ENCODE assay signal across 13 cellular contexts in the genomic region with DNA sequence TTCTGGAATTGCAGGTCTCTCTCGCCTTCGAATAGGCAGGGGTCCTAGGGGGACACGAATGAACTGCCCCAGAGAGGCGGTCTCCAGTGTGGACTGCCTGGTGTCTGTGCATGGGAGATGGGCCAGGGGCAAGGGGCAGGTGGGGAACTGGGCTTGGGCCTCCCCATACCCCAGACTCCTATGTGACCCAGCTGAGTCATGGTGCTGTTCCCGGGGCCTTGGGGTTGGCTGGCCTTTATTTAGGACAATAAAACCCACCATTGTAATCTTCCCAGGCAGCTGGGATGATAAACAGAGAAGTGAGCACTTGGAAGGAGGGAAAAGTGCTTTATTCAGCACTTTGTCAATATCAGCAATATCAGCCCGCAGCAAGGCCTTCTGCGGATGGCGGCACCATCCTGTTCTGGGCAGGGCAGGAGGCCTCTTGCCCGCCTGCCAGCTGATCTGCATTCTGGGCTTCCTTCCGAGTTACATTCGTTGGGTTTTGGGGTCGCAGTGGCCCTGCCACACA.
DNase-seq lines count a peak whose midpoint lies in the region; ATAC-seq, FAIRE-seq and TF ChIP-seq lines count a peak whose summit lies in the region.
"Had no signal": no experiment of that assay in that cellular context is flagged by ENCODE, and none has a peak within 500 bp of the region (broad histone marks: within the 10 kb centered on the region; RNA-seq: fewer than 3 reads in every experiment).

No MANE protein-coding gene starts in this region.

- H3K9me3 Mint-ChIP-seq in GM23338 (no peaks in the 10 kb centered on the region; the same call in 2 of the 3 replicates), astrocyte (ENCODE audit: unreplicated experiment) (no peaks in the 10 kb centered on the region)
- H3K9me3 Mint-ChIP-seq in activated CD4-positive, alpha-beta T cell treated with anti-CD3 and anti-CD28 coated beads for 36 hours (ENCODE audit: low read depth): no peaks in the 10 kb centered on the region
- H3K9me3 Mint-ChIP-seq: activated T-cell treated with anti-CD3 and anti-CD28 coated beads, Interleukin-2, amount 50 U/mL, for 72 hours had no signal

- H3K36me3 ChIP-seq in GM23338 (ENCODE audit: insufficient read depth) (no peaks in the 10 kb centered on the region), astrocyte (ENCODE audit: insufficient read depth, low read length) (no peaks in the 10 kb centered on the region), keratinocyte (ENCODE audit: control insufficient read depth in 2 of 2, extremely low read depth in 1 of 2, insufficient read depth in 2 of 2, low read length in 2 of 2) (peaks cover 0 to 4% of the 10 kb centered on the region in 2 experiments), rectal smooth muscle tissue (ENCODE audit: control insufficient read depth, insufficient read depth, low read length) (no peaks in the 10 kb centered on the region)
- H3K36me3 ChIP-seq: BE2C had no signal

- dilution Hi-C loops in keratinocyte (cut with MboI; ENCODE audit: extremely low pct_ligation_motif_present, low sequenced_read_pairs): no loop called here

- H3K4me3 Mint-ChIP-seq in GM23338 (no peak overlapping the region), astrocyte (ENCODE audit: unreplicated experiment) (no peak overlapping the region)
- no peak overlapping the region for H3K4me3 Mint-ChIP-seq in activated CD4-positive, alpha-beta T cell treated with anti-CD3 and anti-CD28 coated beads for 36 hours
- H3K4me3 Mint-ChIP-seq: activated T-cell treated with anti-CD3 and anti-CD28 coated beads, Interleukin-2, amount 50 U/mL, for 72 hours had no signal

- no peak overlapping the region; the same call in 1 of the 2 replicates for H3K27ac ChIP-seq in GM23338 (ENCODE audit: low read depth)
- peak overlapping the region; percentile 65 for H3K27ac ChIP-seq in astrocyte (ENCODE audit: low read depth, low read length)
- no peak overlapping the region for H3K27ac ChIP-seq in keratinocyte (ENCODE audit: control insufficient read depth, insufficient read depth, low read length)
- peak overlapping the region; percentile 42 for H3K27ac ChIP-seq in rectal smooth muscle tissue (ENCODE audit: low read depth, low read length)

- FAIRE-seq in astrocyte (lab: Jason Lieb, UNC) (no peak), keratinocyte (lab: Jason Lieb, UNC) (no peak)
- FAIRE-seq: TTC549 had no signal

- CTCF ChIA-PET in activated CD4-positive, alpha-beta T cell treated with anti-CD3 and anti-CD28 coated beads for 36 hours (lab: Charles Lee): no interaction called here

- ATAC-seq in GM23338 (no peak), GM21529 (IDR thresholded peaks at IDR 0.05; ENCODE audit: unreplicated experiment) (no peak)
- no peak for ATAC-seq in activated CD4-positive, alpha-beta T cell treated with anti-CD3 and anti-CD28 coated beads for 36 hours
- ATAC-seq: activated T-cell treated with anti-CD3 and anti-CD28 coated beads, Interleukin-2, amount 50 U/mL, for 72 hours; HCT116 had no signal

- H3K4me3 ChIP-seq in GM23338: no peak overlapping the region
- H3K4me3 ChIP-seq in astrocyte (ENCODE audit: insufficient read depth, low read depth, low read length): no peak overlapping the region
- no peak overlapping the region for H3K4me3 ChIP-seq in keratinocyte (ENCODE audit: control insufficient read depth in 2 of 3, extremely low read depth in 1 of 3, insufficient read depth in 2 of 3, low read depth in 1 of 3, low read length in 3 of 3)
- peak overlapping the region; percentile 29 for H3K4me3 ChIP-seq in rectal smooth muscle tissue (ENCODE audit: low read length)

- H3K9me3 ChIP-seq in astrocyte (ENCODE audit: insufficient read depth, low read depth, low read length) (no peaks in the 10 kb centered on the region), keratinocyte (ENCODE audit: control insufficient read depth, low read depth, low read length) (no peaks in the 10 kb centered on the region)
- H3K9me3 ChIP-seq: BE2C had no signal

- peaks cover 16% of the 10 kb centered on the region for H3K4me1 ChIP-seq in GM23338 (ENCODE audit: insufficient read depth)
- peaks cover 62% of the 10 kb centered on the region for H3K4me1 ChIP-seq in astrocyte (ENCODE audit: insufficient read depth, low read length)
- peaks cover 39% of the 10 kb centered on the region for H3K4me1 ChIP-seq in keratinocyte (ENCODE audit: control insufficient read depth, extremely low read depth, insufficient read depth, low read length)
- H3K4me1 ChIP-seq in rectal smooth muscle tissue (ENCODE audit: control insufficient read depth, insufficient read depth, low read length): peaks cover 16% of the 10 kb centered on the region
- H3K4me1 ChIP-seq: BE2C had no signal

- H3K4me2 ChIP-seq in GM23338: no peak overlapping the region
- H3K4me2 ChIP-seq in astrocyte (ENCODE audit: low read length): peak overlapping the region; percentile 66
- peak overlapping the region; percentile 77 for H3K4me2 ChIP-seq in keratinocyte (ENCODE audit: control insufficient read depth, extremely low read depth, insufficient read depth, low read depth, low read length)

- 0 out of 2 replicates have a peak, but pooled peaks cover 3% of the 10 kb centered on the region for H3K9me2 ChIP-seq in GM23338 (ENCODE audit: insufficient read depth)

- H3K27me3 ChIP-seq in GM23338 (ENCODE audit: insufficient read depth) (no peaks in the 10 kb centered on the region), astrocyte (ENCODE audit: insufficient read depth, low read length) (no peaks in the 10 kb centered on the region), keratinocyte (ENCODE audit: control insufficient read depth, extremely low read depth, insufficient read depth, low read length) (no peaks in the 10 kb centered on the region), rectal smooth muscle tissue (ENCODE audit: control insufficient read depth, insufficient read depth, low read length) (no peaks in the 10 kb centered on the region)
- H3K27me3 ChIP-seq: BE2C had no signal

- H3K36me3 Mint-ChIP-seq in GM23338 (ENCODE audit: low read depth) (no peaks in the 10 kb centered on the region), astrocyte (ENCODE audit: low read depth, unreplicated experiment) (no peaks in the 10 kb centered on the region)
- no peaks in the 10 kb centered on the region for H3K36me3 Mint-ChIP-seq in activated CD4-positive, alpha-beta T cell treated with anti-CD3 and anti-CD28 coated beads for 36 hours (ENCODE audit: low read depth)

- no peaks in the 10 kb centered on the region; the same call in 1 of the 2 replicates for H3K79me2 ChIP-seq in GM23338 (replicated peaks; ENCODE audit: insufficient read depth)
- peaks cover 14% of the 10 kb centered on the region for H3K79me2 ChIP-seq in astrocyte (ENCODE audit: insufficient read depth, low read length)
- peaks cover 43% of the 10 kb centered on the region for H3K79me2 ChIP-seq in keratinocyte (ENCODE audit: control insufficient read depth, insufficient read depth, low read length)

- peaks cover 13% of the 10 kb centered on the region for H3K27me3 Mint-ChIP-seq in GM23338 (ENCODE audit: insufficient read depth, low read depth, poor library complexity)
- no peaks in the 10 kb centered on the region for H3K27me3 Mint-ChIP-seq in astrocyte (ENCODE audit: low read depth, unreplicated experiment)
- H3K27me3 Mint-ChIP-seq in activated CD4-positive, alpha-beta T cell treated with anti-CD3 and anti-CD28 coated beads for 36 hours: no peaks in the 10 kb centered on the region

- H3K9me1 ChIP-seq in keratinocyte (ENCODE audit: control insufficient read depth, extremely low read depth, insufficient read depth, low read length): peaks cover 8% of the 10 kb centered on the region

- H3K27ac Mint-ChIP-seq in GM23338: peak overlapping the region; percentile 31; the same call in 1 of the 2 replicates
- H3K27ac Mint-ChIP-seq in astrocyte (ENCODE audit: unreplicated experiment): peak overlapping the region; percentile 95
- H3K27ac Mint-ChIP-seq in activated CD4-positive, alpha-beta T cell treated with anti-CD3 and anti-CD28 coated beads for 36 hours: no peak overlapping the region
- H3K27ac Mint-ChIP-seq: activated T-cell treated with anti-CD3 and anti-CD28 coated beads, Interleukin-2, amount 50 U/mL, for 72 hours had no signal

- TF ChIP-seq CTCF in GM23338 (conservative IDR thresholded peaks at IDR 0.05; ENCODE audit: low read depth in 2 of 2) (no peak), astrocyte (IDR thresholded peaks at IDR 0.05; ENCODE audit: insufficient read depth, low read depth, low read length) (no peak), keratinocyte (optimal IDR thresholded peaks at IDR 0.05 in 1 of 3, IDR thresholded peaks at IDR 0.05 in 1 of 3, conservative IDR thresholded peaks at IDR 0.05 in 1 of 3; ENCODE audit: extremely low read depth in 1 of 3, insufficient read depth in 2 of 3, low read length in 3 of 3) (no peak)

- intact Hi-C loops in activated CD4-positive, alpha-beta T cell treated with anti-CD3 and anti-CD28 coated beads for 36 hours (cut with DNase I, micrococcal nuclease): no loop called here

- H2AFZ ChIP-seq in GM23338: no peak overlapping the region
- no peak overlapping the region for H2AFZ ChIP-seq in astrocyte (ENCODE audit: low read depth, low read length)
- peak overlapping the region; percentile 40 for H2AFZ ChIP-seq in keratinocyte (ENCODE audit: control insufficient read depth, low read length)

- POLR2A ChIA-PET in activated CD4-positive, alpha-beta T cell treated with anti-CD3 and anti-CD28 coated beads for 36 hours (lab: Charles Lee): no interaction called here

- peaks cover 56% of the 10 kb centered on the region for H3K4me1 Mint-ChIP-seq in GM23338
- peaks cover 58% of the 10 kb centered on the region for H3K4me1 Mint-ChIP-seq in astrocyte (ENCODE audit: low read depth, unreplicated experiment)
- no peaks in the 10 kb centered on the region for H3K4me1 Mint-ChIP-seq in activated CD4-positive, alpha-beta T cell treated with anti-CD3 and anti-CD28 coated beads for 36 hours

- no peaks in the 10 kb centered on the region for H3F3A ChIP-seq in GM23338 (replicated peaks; ENCODE audit: low read depth)

- peak overlapping the region; percentile 28 for H3K9ac ChIP-seq in astrocyte (ENCODE audit: low read length)
- no peak overlapping the region for H3K9ac ChIP-seq in keratinocyte (ENCODE audit: control insufficient read depth, extremely low read depth, insufficient read depth, low read length)
- no peak overlapping the region for H3K9ac ChIP-seq in rectal smooth muscle tissue (ENCODE audit: low read length)

- DNase-seq in GM23338 (ENCODE audit: low spot score) (no peak), astrocyte (ENCODE audit: low read depth) (no peak), keratinocyte (ENCODE audit: low read depth, low spot score) (no peak), NCI-H1930 (lab: John Stamatoyannopoulos, UW) (no peak)
- no peak for DNase-seq in activated CD4-positive, alpha-beta T cell treated with anti-CD3 and anti-CD28 coated beads for 36 hours
- no peak for DNase-seq in stimulated activated CD4-positive, alpha-beta T cell treated with anti-CD3 and anti-CD28 coated beads, Interleukin-4, amount 100 ng/mL, for 4 hours
- DNase-seq: activated T-cell treated with anti-CD3 and anti-CD28 coated beads, Interleukin-2, amount 50 U/mL, for 72 hours; BE2C; GF-D8 had no signal

- peaks cover 4% of the 10 kb centered on the region; the same call in 1 of the 2 replicates for H4K20me1 ChIP-seq in GM23338 (replicated peaks; ENCODE audit: insufficient read depth)
- H4K20me1 ChIP-seq in astrocyte (ENCODE audit: insufficient read depth, low read length): no peaks in the 10 kb centered on the region
- no peaks in the 10 kb centered on the region for H4K20me1 ChIP-seq in keratinocyte (ENCODE audit: control insufficient read depth, extremely low read depth, insufficient read depth, low read length)

Comparison
In these comparisons a context has a peak if more than half of its experiments do, and no peak if none do; other contexts are left out.
1. H3K27ac ChIP-seq: peak in astrocyte (single experiment) and rectal smooth muscle tissue (single experiment); none in GM23338 (single experiment) and keratinocyte (single experiment).